In genomic region chr16:74500907-74501306, GRCh38 we compare ENCODE assay signal across 19 cellular contexts.
DNase-seq lines count a peak whose midpoint lies in the region; ATAC-seq, FAIRE-seq and TF ChIP-seq lines count a peak whose summit lies in the region.
"Had no signal": no experiment of that assay in that cellular context is flagged by ENCODE, and none has a peak within 500 bp of the region (broad histone marks: within the 10 kb centered on the region; RNA-seq: fewer than 3 reads in every experiment).

No MANE protein-coding gene starts in this region.

- H3K9me3 ChIP-seq in CD8-positive, alpha-beta T cell (ENCODE audit: low read length): no peaks in the 10 kb centered on the region
- H3K9me3 ChIP-seq: gastroesophageal sphincter, left lung, right lobe of liver, uterus had no signal

- H3K4me1 ChIP-seq in CD8-positive, alpha-beta T cell (ENCODE audit: insufficient read depth, low read length): no peaks in the 10 kb centered on the region
- H3K4me1 ChIP-seq: gastroesophageal sphincter, left lung, uterus had no signal

- ATAC-seq in CD8-positive, alpha-beta T cell: no peak
- ATAC-seq in HG03442 (IDR thresholded peaks at IDR 0.05; ENCODE audit: unreplicated experiment): no peak
- ATAC-seq in HG03139 (IDR thresholded peaks at IDR 0.05; ENCODE audit: unreplicated experiment): no peak
- ATAC-seq: activated CD8-positive, alpha-beta memory T cell treated with anti-CD3 and anti-CD28 coated beads, Interleukin-2, amount 10 ng/mL, durations not matched to agents 7 days and 5 days; gastroesophageal sphincter; left lung; right lobe of liver had no signal

- no peaks in the 10 kb centered on the region for H3K9me3 Mint-ChIP-seq in CD8-positive, alpha-beta T cell
- H3K9me3 Mint-ChIP-seq in brain (no peaks in the 10 kb centered on the region), nephron progenitor cell (no peaks in the 10 kb centered on the region)

- peak overlapping the region; percentile 58 for H3K27ac Mint-ChIP-seq in CD8-positive, alpha-beta T cell
- H3K27ac Mint-ChIP-seq in brain (peak overlapping the region in 4 of 5 experiments; percentile 23 to 91 (median 90)), nephron progenitor cell (peak overlapping the region; percentile 97)
- H3K27ac Mint-ChIP-seq: activated CD8-positive, alpha-beta memory T cell treated with anti-CD3 and anti-CD28 coated beads, Interleukin-2, amount 10 ng/mL, durations not matched to agents 7 days and 5 days; B cell had no signal

- POLR2A ChIA-PET in CD8-positive, alpha-beta T cell (lab: Charles Lee): no interaction called here

- DNase-seq in Ammon's horn (ENCODE audit: low spot score) (peak; percentile 46), nephron progenitor cell (no peak), H54 (ENCODE audit: insufficient read length, low spot score) (no peak)
- DNase-seq in CD8-positive, alpha-beta T cell: no peak
- DNase-seq: activated CD8-positive, alpha-beta memory T cell treated with anti-CD3 and anti-CD28 coated beads, Interleukin-2, amount 10 ng/mL, durations not matched to agents 7 days and 5 days; activated gamma-delta T cell; erythroblast; GF-D8; left lung; right lobe of liver; stimulated activated naive CD4-positive, alpha-beta T cell treated with Interleukin-2 at 50 U/mL for 16 hours; T-helper 9 cell; uterus had no signal

- H3K27me3 Mint-ChIP-seq in CD8-positive, alpha-beta T cell (ENCODE audit: low read depth): no peaks in the 10 kb centered on the region
- H3K27me3 Mint-ChIP-seq in brain (no peaks in the 10 kb centered on the region), nephron progenitor cell (ENCODE audit: low read depth, poor library complexity) (no peaks in the 10 kb centered on the region)
- H3K27me3 Mint-ChIP-seq: activated CD8-positive, alpha-beta memory T cell treated with anti-CD3 and anti-CD28 coated beads, Interleukin-2, amount 10 ng/mL, durations not matched to agents 7 days and 5 days; B cell had no signal

- no peak for TF ChIP-seq CTCF in CD8-positive, alpha-beta T cell (IDR thresholded peaks at IDR 0.05)
- TF ChIP-seq CTCF in brain (conservative IDR thresholded peaks at IDR 0.05) (no peak), nephron progenitor cell (IDR thresholded peaks at IDR 0.05) (no peak)

- TF ChIP-seq POLR2A in H54 (IDR thresholded peaks at IDR 0.05; ENCODE audit: low read depth, low read length): no peak

- CTCF ChIA-PET in CD8-positive, alpha-beta T cell (lab: Charles Lee): no interaction called here

- no peak overlapping the region for H3K4me3 Mint-ChIP-seq in CD8-positive, alpha-beta T cell
- peak overlapping the region in 1 of 5 experiments; percentile 62 for H3K4me3 Mint-ChIP-seq in brain
- no peak overlapping the region for H3K4me3 Mint-ChIP-seq in nephron progenitor cell
- H3K4me3 Mint-ChIP-seq: activated CD8-positive, alpha-beta memory T cell treated with anti-CD3 and anti-CD28 coated beads, Interleukin-2, amount 10 ng/mL, durations not matched to agents 7 days and 5 days; B cell had no signal

- H3K36me3 Mint-ChIP-seq in CD8-positive, alpha-beta T cell: peaks cover 58% of the 10 kb centered on the region
- H3K36me3 Mint-ChIP-seq in brain (peaks cover 50% of the 10 kb centered on the region), nephron progenitor cell (ENCODE audit: low read depth) (peaks cover 50% of the 10 kb centered on the region)

- H3K4me1 Mint-ChIP-seq in CD8-positive, alpha-beta T cell (ENCODE audit: low read depth): peaks cover 17% of the 10 kb centered on the region
- peaks cover 33% of the 10 kb centered on the region for H3K4me1 Mint-ChIP-seq in brain
- peaks cover 35% of the 10 kb centered on the region for H3K4me1 Mint-ChIP-seq in nephron progenitor cell
- H3K4me1 Mint-ChIP-seq: B cell had no signal

- H3K27me3 ChIP-seq in CD8-positive, alpha-beta T cell (ENCODE audit: insufficient read depth, low read length): no peaks in the 10 kb centered on the region
- H3K27me3 ChIP-seq: gastroesophageal sphincter, left lung, right lobe of liver, uterus had no signal

- intact Hi-C loops in CD8-positive, alpha-beta T cell (cut with DNase I, micrococcal nuclease): loop anchor here (5.0 kb wide), 1 partner anchor 121 kb away; no protein-coding TSS in a partner anchor

- no peak overlapping the region for H3K4me3 ChIP-seq in CD8-positive, alpha-beta T cell (ENCODE audit: low read depth, low read length)
- H3K4me3 ChIP-seq: gastroesophageal sphincter, left lung, right lobe of liver, uterus had no signal

- H3K36me3 ChIP-seq in CD8-positive, alpha-beta T cell (ENCODE audit: insufficient read depth, low read length): peaks cover 27% of the 10 kb centered on the region
- H3K36me3 ChIP-seq: uterus had no signal

- no peak overlapping the region for H3K27ac ChIP-seq in CD8-positive, alpha-beta T cell (ENCODE audit: low read depth, low read length)
- H3K27ac ChIP-seq: left lung, right lobe of liver, uterus had no signal

- FAIRE-seq in H54 (lab: Jason Lieb, UNC): no peak
- FAIRE-seq: GM12891 had no signal
